In genomic region chr16:56356276-56357241, GRCh38 we compare ENCODE assay signal across 8 cellular contexts.
A peak's percentile ranks its signal among the peaks of the same experiment; 100 is the strongest.
DNase-seq lines count a peak whose midpoint lies in the region; ATAC-seq, FAIRE-seq and TF ChIP-seq lines count a peak whose summit lies in the region.

No MANE protein-coding gene starts in this region.

- H3K9me3 ChIP-seq in K562 (replicated peaks; ENCODE audit: control insufficient read depth, insufficient read depth, low read depth, low read length): no peaks in the 10 kb centered on the region

- intact Hi-C loops in K562 (cut with micrococcal nuclease): loop anchor here (1.0 to 10.0 kb wide), 3 partner anchors 24 to 158 kb away; partner anchors contain the start of gene AMFR

- H3K9ac ChIP-seq in K562 (ENCODE audit: insufficient read depth in 1 of 2, low read depth in 2 of 2, low read length in 2 of 2): peak overlapping the region in 1 of 2 experiments; percentile 47; a peak in 2 of 4 replicates

- peaks cover 3% of the 10 kb centered on the region; the same call in 2 of the 3 replicates for H3K36me3 ChIP-seq in K562 (ENCODE audit: control insufficient read depth, insufficient read depth, low read length)

- H2AFZ ChIP-seq in K562 (ENCODE audit: low read depth, low read length): peak overlapping the region; percentile 46

- peak; percentile 88 to 94 (median 92) for TF ChIP-seq CTCF in K562 (IDR thresholded peaks at IDR 0.05 in 2 of 3, conservative IDR thresholded peaks at IDR 0.05 in 1 of 3; ENCODE audit: insufficient read depth in 2 of 3, low read depth in 1 of 3, low read length in 3 of 3)

- BruUV-seq in K562 (replicated peaks; lab: Mats Ljungman, UMichigan): no TSS peak

- POLR2A ChIA-PET in K562 (lab: Yijun Ruan, JAX): interaction anchor here (0.6 to 1.3 kb wide), 10 partner anchors 10 to 280 kb away, joined by 3 to 5 read pairs (median 3); partner anchors contain the start of gene NUDT21

- H3K4me1 ChIP-seq in K562 (replicated peaks in 1 of 2; ENCODE audit: control insufficient read depth in 2 of 2, insufficient read depth in 2 of 2, low read length in 2 of 2): peaks cover 11 to 28% of the 10 kb centered on the region in 2 experiments

- no peak overlapping the region for H3K4me3 ChIP-seq in K562

- in situ Hi-C loops in KBM-7 (cut with MboI; ENCODE audit: low pct_unique_long_range_greater_than_20kb, low sequenced_read_pairs): no loop called here
- in situ Hi-C loops in K562 (cut with MboI): no loop called here

- H3K27me3 ChIP-seq in K562 (ENCODE audit: control insufficient read depth in 2 of 2, insufficient read depth in 2 of 2, low read length in 2 of 2): peaks cover 3 to 12% of the 10 kb centered on the region in 2 experiments; a peak in 3 of 5 replicates

- peak overlapping the region; percentile 94 for H3K27ac Mint-ChIP-seq in T-helper 2 cell treated with Interferon-gamma antibody and Interleukin-4, amounts not matched to agents 5 μg/mL and 100 μg/mL, for 36 hours

- peaks cover 27% of the 10 kb centered on the region for H3K4me1 Mint-ChIP-seq in T-helper 2 cell treated with Interferon-gamma antibody and Interleukin-4, amounts not matched to agents 5 μg/mL and 100 μg/mL, for 36 hours (ENCODE audit: low read depth)

- TF ChIP-seq EP300 in K562 (IDR thresholded peaks at IDR 0.05; ENCODE audit: low read length): no peak

- peak overlapping the region; percentile 85 for H3K4me3 Mint-ChIP-seq in T-helper 2 cell treated with Interferon-gamma antibody and Interleukin-4, amounts not matched to agents 5 μg/mL and 100 μg/mL, for 36 hours

- DNase-seq in EH (ENCODE audit: low read depth) (peak; percentile 87), KBM-7 (peak; percentile 59), K562 (ENCODE audit: extremely low read depth in 1 of 4, low spot score in 3 of 4) (peak; percentile 80 to 88 (median 84)), hypothalamus (lab: John Stamatoyannopoulos, UW) (peak in 43 of 51 donors; percentile 19 to 80 (median 58)), retina (peak; percentile 89), NCI-H2081 treated with DMSO at 0.1 percent for 48 hours (lab: John Stamatoyannopoulos, UW) (no peak)
- peak; percentile 66 for DNase-seq in T-helper 2 cell treated with Interferon-gamma antibody and Interleukin-4, amounts not matched to agents 5 μg/mL and 100 μg/mL, for 36 hours (ENCODE audit: low spot score)

- H3K9me1 ChIP-seq in K562 (ENCODE audit: control insufficient read depth, insufficient read depth, low read length): no peaks in the 10 kb centered on the region

- H4K20me1 ChIP-seq in K562 (replicated peaks; ENCODE audit: control insufficient read depth, insufficient read depth, low read length): peaks cover 7% of the 10 kb centered on the region

- TF ChIP-seq RAD21 in K562 (CRISPR knock-in tag; conservative IDR thresholded peaks at IDR 0.05 in 1 of 2, IDR thresholded peaks at IDR 0.05 in 1 of 2): peak; percentile 72 to 80

- peak; percentile 93 for ATAC-seq in GM21786 (IDR thresholded peaks at IDR 0.05; ENCODE audit: unreplicated experiment)
- ATAC-seq in K562: peak; percentile 98

- H3K79me2 ChIP-seq in K562 (ENCODE audit: control insufficient read depth, insufficient read depth, low read length): no peaks in the 10 kb centered on the region

- 6% methylated on average over 33 of the region's 33 CpGs for WGBS in K562 (ENCODE audit: insufficient coverage, low coverage, missing lambda C conversion rate)

- H3K36me3 Mint-ChIP-seq in T-helper 2 cell treated with Interferon-gamma antibody and Interleukin-4, amounts not matched to agents 5 μg/mL and 100 μg/mL, for 36 hours (ENCODE audit: low read depth): peaks cover 2% of the 10 kb centered on the region

- H3K4me2 ChIP-seq in K562 (ENCODE audit: insufficient read depth, low read length): peak overlapping the region; percentile 45; the same call in 1 of the 2 replicates

- no peaks in the 10 kb centered on the region for H3K9me3 Mint-ChIP-seq in T-helper 2 cell treated with Interferon-gamma antibody and Interleukin-4, amounts not matched to agents 5 μg/mL and 100 μg/mL, for 36 hours

- peaks cover 2% of the 10 kb centered on the region for H3K27me3 Mint-ChIP-seq in T-helper 2 cell treated with Interferon-gamma antibody and Interleukin-4, amounts not matched to agents 5 μg/mL and 100 μg/mL, for 36 hours (ENCODE audit: low read depth)

- H3K27ac ChIP-seq in K562 (ENCODE audit: extremely low read depth, low read depth, low read length): peak overlapping the region; percentile 47; the same call in 2 of the 3 replicates

- TF ChIP-seq POLR2A in K562 (conservative IDR thresholded peaks at IDR 0.05): no peak

- CTCF ChIA-PET in K562 (lab: Yijun Ruan, JAX; ENCODE audit: low intra/inter-chr PET ratio): interaction anchor here (0.6 to 1.9 kb wide), 4 partner anchors 24 to 896 kb away, joined by 3 to 20 read pairs (median 3); no protein-coding TSS in a partner anchor

- peak; percentile 77 for FAIRE-seq in K562 (lab: Jason Lieb, UNC)

TF ChIP-seq in K562, 482 proteins besides CTCF, POLR2A, EP300 and RAD21 (continues in another document):
- TF ChIP-seq TEAD4 (IDR thresholded peaks at IDR 0.05; ENCODE audit: low read length) (0 out of 2 replicates have a peak, but pooled peaks have one; percentile 1), TEAD4 (CRISPR knock-in tag; IDR thresholded peaks at IDR 0.05; ENCODE audit: borderline replicate concordance) (no peak), SUPT5H (IDR thresholded peaks at IDR 0.05) (no peak), SMARCE1 (IDR thresholded peaks at IDR 0.05) (0 out of 2 replicates have a peak, but pooled peaks have one; percentile 12), CREB1 (IDR thresholded peaks at IDR 0.05) (no peak), CREB1 (CRISPR knock-in tag; IDR thresholded peaks at IDR 0.05) (peak; percentile 45; the same call in 1 of the 2 replicates), ELK3 (CRISPR knock-in tag; IDR thresholded peaks at IDR 0.05) (no peak), ETV6 (IDR thresholded peaks at IDR 0.05; ENCODE audit: borderline replicate concordance in 1 of 2, low read depth in 2 of 2, low read length in 1 of 2) (0 out of 4 replicates have a peak, but pooled peaks of 1 of the 2 experiments have one; percentile 42), ETV6 (CRISPR knock-in tag; IDR thresholded peaks at IDR 0.05; ENCODE audit: borderline replicate concordance) (no peak), MAX (CRISPR knock-in tag; IDR thresholded peaks at IDR 0.05) (peak; percentile 55), PRDM10 (IDR thresholded peaks at IDR 0.05; ENCODE audit: partially characterized antibody) (peak; percentile 23)
